Comparison of ENCODE assay signal across 8 cellular contexts in the genomic region with DNA sequence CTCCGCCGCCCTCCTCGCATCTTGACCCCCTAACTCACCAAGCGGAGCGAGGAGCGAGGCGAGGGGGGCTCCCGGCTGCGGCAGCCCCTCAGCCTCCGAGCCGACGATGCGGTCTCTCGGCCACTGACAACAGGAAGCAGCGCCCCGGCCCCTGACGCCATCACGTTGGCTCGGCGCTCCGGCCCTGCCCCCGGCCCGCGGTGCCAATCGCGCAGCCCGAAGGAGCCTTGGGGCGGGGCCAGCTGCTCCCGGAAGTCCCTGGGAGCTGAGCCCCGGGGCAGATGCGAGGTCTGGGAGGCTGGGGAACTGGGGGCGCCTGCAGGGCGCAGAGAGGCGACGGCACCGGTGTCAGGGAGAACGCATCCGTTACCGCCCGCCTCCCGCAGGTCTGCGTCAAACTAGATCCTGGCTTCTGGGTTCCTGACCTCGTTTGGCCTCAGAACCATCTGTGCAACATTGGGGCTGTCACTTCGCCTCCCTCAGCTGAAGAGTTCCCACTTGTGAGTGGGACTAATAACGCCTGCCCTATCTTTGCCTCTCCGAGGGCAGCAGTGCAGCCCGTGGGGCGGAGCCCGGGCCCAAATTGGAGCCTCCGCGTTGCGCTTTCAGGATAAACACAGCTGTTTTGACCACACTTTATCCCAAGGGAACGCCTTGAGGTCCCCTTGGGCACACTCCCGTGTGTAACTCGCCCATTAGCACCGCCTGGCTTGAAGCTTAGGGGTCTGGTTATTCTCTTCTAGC.
A peak's percentile ranks its signal among the peaks of the same experiment; 100 is the strongest.
DNase-seq lines count a peak whose midpoint lies in the region; ATAC-seq and TF ChIP-seq lines count a peak whose summit lies in the region.
"Not testable (repeated sequence)": the region's sequence is repeated elsewhere in the genome, so short reads cannot be mapped to it uniquely, and the experiment has no call there.

No MANE protein-coding gene starts in this region.

- not testable (repeated sequence) for TF ChIP-seq EP300 in esophagus muscularis mucosa (IDR thresholded peaks at IDR 0.05)

- not testable (repeated sequence) for H3K79me2 ChIP-seq in PC-9 (ENCODE audit: low read depth)

- intact Hi-C loops in PC-9 (cut with micrococcal nuclease; ENCODE audit: unreplicated experiment); esophagus muscularis mucosa (cut with DNase I): not testable (repeated sequence)

- CTCF ChIA-PET in PC-9 (lab: Charles Lee) = not testable (repeated sequence)

- peaks cover 10% of the 10 kb centered on the region; the same call in 1 of the 2 replicates for H3F3A ChIP-seq in PC-9 (ENCODE audit: insufficient read depth, low read depth)

- H3K9me2 ChIP-seq in PC-9 (ENCODE audit: insufficient read depth) = not testable (repeated sequence)

- H3K4me1 ChIP-seq in HUES6 (ENCODE audit: control insufficient read depth, insufficient read depth, low read length); muscle layer of colon (ENCODE audit: insufficient read depth, low read length): not testable (repeated sequence)
- peaks cover 20% of the 10 kb centered on the region for H3K4me1 ChIP-seq in PC-9 (replicated peaks; ENCODE audit: insufficient read depth)
- H3K4me1 ChIP-seq in esophagus muscularis mucosa = peaks cover 0 to 20% (median 17%) of the 10 kb centered on the region in 4 donors

- 0% methylated on average over 18 of the region's 56 CpGs for WGBS in esophagus muscularis mucosa

- TSS peak; percentile 76 for BruUV-seq in PC-9 (replicated peaks; lab: Mats Ljungman, UMichigan)

- H3K4me3 ChIP-seq in HUES6 (ENCODE audit: low read depth, low read length) = peak overlapping the region; percentile 78
- H3K4me3 ChIP-seq in PC-9 = peak overlapping the region; percentile 81
- peak overlapping the region; percentile 65 to 84 (median 76) for H3K4me3 ChIP-seq in esophagus muscularis mucosa
- peak overlapping the region; percentile 54 to 66 for H3K4me3 ChIP-seq in muscle layer of colon (ENCODE audit: low read depth in 1 of 2, low read length in 2 of 2)

- not testable (repeated sequence) for H3K27ac ChIP-seq in HUES6 (ENCODE audit: low read depth, low read length); PC-9
- H3K27ac ChIP-seq in esophagus muscularis mucosa (replicated peaks in 1 of 4) = peak overlapping the region; percentile 81 to 89 (median 87)
- H3K27ac ChIP-seq in muscle layer of colon (ENCODE audit: low read depth, low read length) = peak overlapping the region; percentile 52

- H3K9me3 ChIP-seq in HUES6 (ENCODE audit: control insufficient read depth, insufficient read depth, low read depth, low read length); PC-9 (ENCODE audit: insufficient read depth, low read depth); esophagus muscularis mucosa; muscle layer of colon (ENCODE audit: low read length): not testable (repeated sequence)

- peak overlapping the region; percentile 66; the same call in 1 of the 2 replicates for H2AFZ ChIP-seq in PC-9

- H3K9ac ChIP-seq in HUES6 (ENCODE audit: low read length) (peak overlapping the region; percentile 33), muscle layer of colon (ENCODE audit: low read length) (peak overlapping the region; percentile 39)

- not testable (repeated sequence) for TF ChIP-seq CTCF in PC-9 (conservative IDR thresholded peaks at IDR 0.05); esophagus muscularis mucosa (IDR thresholded peaks at IDR 0.05)

- peak overlapping the region; percentile 84 for H3K4me2 ChIP-seq in PC-9

- H3K36me3 Mint-ChIP-seq in activated T-cell treated with anti-CD3 and anti-CD28 coated beads, Interleukin-2, amount 50 U/mL, for 4 hours (ENCODE audit: insufficient read depth) = not testable (repeated sequence)

- H3K27me3 ChIP-seq in HUES6 (ENCODE audit: control insufficient read depth, insufficient read depth, low read length); PC-9 (ENCODE audit: insufficient read depth, low read depth); esophagus muscularis mucosa; muscle layer of colon (ENCODE audit: control insufficient read depth in 1 of 2, insufficient read depth in 2 of 2, low read length in 2 of 2): not testable (repeated sequence)

- ATAC-seq in GM21526 (IDR thresholded peaks at IDR 0.05; ENCODE audit: low FRiP score, unreplicated experiment) = peak; percentile 90
- peak; percentile 99 for ATAC-seq in activated T-cell treated with anti-CD3 and anti-CD28 coated beads, Interleukin-2, amount 50 U/mL, for 4 hours

- H4K20me1 ChIP-seq in PC-9 (ENCODE audit: insufficient read depth) = not testable (repeated sequence)

- peak; percentile 89 for DNase-seq in DMS 273 (lab: John Stamatoyannopoulos, UW; ENCODE audit: unreplicated experiment)
- peak; percentile 68 to 89 for DNase-seq in PC-9
- peak; percentile 76 for DNase-seq in activated T-cell treated with anti-CD3 and anti-CD28 coated beads, Interleukin-2, amount 50 U/mL, for 4 hours
- peak; percentile 94 for DNase-seq in esophagus muscularis mucosa (ENCODE audit: extremely low spot score)
- peak; percentile 79 for DNase-seq in stimulated activated CD8-positive, alpha-beta memory T cell treated with anti-CD3 and anti-CD28 coated beads, Interleukin-4, amount 100 ng/mL, for 24 hours (ENCODE audit: low read depth)

- POLR2A ChIA-PET in PC-9 (lab: Charles Lee; ENCODE audit: unreplicated experiment) = not testable (repeated sequence)

- not testable (repeated sequence) for H3K36me3 ChIP-seq in HUES6 (ENCODE audit: control insufficient read depth, insufficient read depth, low read length); PC-9 (ENCODE audit: low read depth); esophagus muscularis mucosa; muscle layer of colon (ENCODE audit: insufficient read depth, low read length)

- not testable (repeated sequence) for H3K9me3 Mint-ChIP-seq in activated T-cell treated with anti-CD3 and anti-CD28 coated beads, Interleukin-2, amount 50 U/mL, for 4 hours

- peaks cover 20% of the 10 kb centered on the region for H3K4me1 Mint-ChIP-seq in activated T-cell treated with anti-CD3 and anti-CD28 coated beads, Interleukin-2, amount 50 U/mL, for 4 hours (ENCODE audit: low read depth)

- not testable (repeated sequence) for H3K27me3 Mint-ChIP-seq in activated T-cell treated with anti-CD3 and anti-CD28 coated beads, Interleukin-2, amount 50 U/mL, for 4 hours (ENCODE audit: low read depth)

- H3K4me3 Mint-ChIP-seq in activated T-cell treated with anti-CD3 and anti-CD28 coated beads, Interleukin-2, amount 50 U/mL, for 4 hours = peak overlapping the region; percentile 92

- TF ChIP-seq POLR2A in esophagus muscularis mucosa (IDR thresholded peaks at IDR 0.05; ENCODE audit: low read depth) = peak; percentile 52
